ENCODE assay signal across 15 cellular contexts in the genomic region with DNA sequence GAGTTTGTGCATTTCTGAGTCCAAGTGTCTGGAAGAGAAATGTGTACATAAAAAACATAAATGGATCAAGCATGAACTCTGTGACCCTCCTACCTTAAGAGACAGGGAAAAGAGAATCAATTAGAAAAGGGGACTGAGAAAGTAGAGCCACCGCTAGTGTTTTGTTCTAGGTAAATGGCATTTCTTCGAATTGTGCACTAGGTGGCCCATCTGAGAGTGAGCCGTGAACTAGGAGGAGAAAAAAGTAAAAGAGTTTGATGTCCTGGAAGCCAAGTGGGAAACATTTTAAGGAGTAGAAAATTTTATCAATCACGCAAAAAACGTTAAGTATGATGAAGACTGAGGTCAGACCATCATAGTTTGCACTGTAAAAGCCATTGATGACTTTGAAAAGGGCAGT. TPM values are rescaled to one million over a fixed set of nuclear protein-coding genes. Genes with fewer than 3 reads are reported as not detected.
DNase-seq lines count a peak whose midpoint lies in the region; ATAC-seq and TF ChIP-seq lines count a peak whose summit lies in the region.
"Had no signal": no experiment of that assay in that cellular context is flagged by ENCODE, and none has a peak within 500 bp of the region (broad histone marks: within the 10 kb centered on the region; RNA-seq: fewer than 3 reads in every experiment).

No MANE protein-coding gene starts in this region.

- H3K23ac ChIP-seq in mesendoderm (ENCODE audit: low read length): no peak overlapping the region

- WGBS in mesendoderm (ENCODE audit: extremely low coverage, insufficient coverage, low lambda C conversion rate): no CpG with 5 or more reads among the region's 5 CpGs

- H3K9me3 ChIP-seq in Caco-2: no peaks in the 10 kb centered on the region
- H3K9me3 ChIP-seq: ascending aorta, neutrophil had no signal

- no peak overlapping the region for H4K8ac ChIP-seq in mesendoderm (ENCODE audit: low read depth, low read length)

- no peak overlapping the region for H3K27ac ChIP-seq in mesendoderm (ENCODE audit: low read depth, low read length)
- H3K27ac ChIP-seq: ascending aorta, neutrophil had no signal

- CTCF ChIA-PET in Caco-2 (lab: Charles Lee): interaction anchor here (1.3 kb wide), 1 partner anchor 221 kb away, joined by 7 read pairs; no protein-coding TSS in a partner anchor

- H2BK120ac ChIP-seq in mesendoderm (ENCODE audit: low read depth, low read length): no peak overlapping the region

- H3K56ac ChIP-seq in mesendoderm (ENCODE audit: low read length): no peak overlapping the region

- H3K9ac ChIP-seq in mesendoderm (ENCODE audit: low read length): no peak overlapping the region

- no peak overlapping the region for H3K18ac ChIP-seq in mesendoderm (ENCODE audit: low read length)

- no peak overlapping the region for H2BK5ac ChIP-seq in mesendoderm (ENCODE audit: low read length)

- no peaks in the 10 kb centered on the region for H3K4me1 Mint-ChIP-seq in Caco-2 (ENCODE audit: low read depth, unreplicated experiment)

- no peak overlapping the region for H3K4ac ChIP-seq in mesendoderm (ENCODE audit: low read depth, low read length)

- H3K4me3 Mint-ChIP-seq in Caco-2 (ENCODE audit: unreplicated experiment): no peak overlapping the region
- H3K4me3 Mint-ChIP-seq: activated CD8-positive, alpha-beta T cell treated with anti-CD3 and anti-CD28 coated beads, Interleukin-2, amount 10 ng/mL, durations not matched to agents 7 days and 5 days had no signal

- H4K5ac ChIP-seq in mesendoderm (ENCODE audit: low read length): no peak overlapping the region

- H2BK15ac ChIP-seq in mesendoderm (replicated peaks; ENCODE audit: low read depth): no peak overlapping the region

- POLR2A ChIA-PET in Caco-2 (lab: Charles Lee): no interaction called here

- peaks cover 3% of the 10 kb centered on the region for H3K36me3 Mint-ChIP-seq in Caco-2 (ENCODE audit: insufficient read depth, unreplicated experiment)

- H2AK5ac ChIP-seq in mesendoderm (ENCODE audit: low read length): no peak overlapping the region

- no peaks in the 10 kb centered on the region for H3K79me2 ChIP-seq in mesendoderm (ENCODE audit: control insufficient read depth, insufficient read depth, low read length)

- ATAC-seq in GM21737 (IDR thresholded peaks at IDR 0.05; ENCODE audit: unreplicated experiment): no peak
- ATAC-seq: activated CD8-positive, alpha-beta T cell treated with anti-CD3 and anti-CD28 coated beads, Interleukin-2, amount 10 ng/mL, durations not matched to agents 7 days and 5 days had no signal

- H3K27me3 Mint-ChIP-seq in Caco-2 (ENCODE audit: insufficient read depth, unreplicated experiment): no peaks in the 10 kb centered on the region

- H3K36me3 ChIP-seq in Caco-2 (ENCODE audit: control insufficient read depth, insufficient read depth, low read length) (no peaks in the 10 kb centered on the region), mesendoderm (ENCODE audit: control insufficient read depth, insufficient read depth, low read length) (no peaks in the 10 kb centered on the region)
- H3K36me3 ChIP-seq: ascending aorta, neutrophil had no signal

- BruUV-seq in Caco-2 (replicated peaks; lab: Mats Ljungman, UMichigan): no TSS peak

- TF ChIP-seq CTCF in Caco-2 (IDR thresholded peaks at IDR 0.05; ENCODE audit: insufficient read depth in 1 of 2, low read depth in 1 of 2, low read length in 1 of 2, severe bottlenecking in 1 of 2, unreplicated experiment in 1 of 2): peak; percentile 27 to 36

- no peak for DNase-seq in Caco-2
- peak; percentile 15 for DNase-seq in NAMALWA (ENCODE audit: low spot score)
- peak; percentile 15 to 29 for DNase-seq in dermis microvascular lymphatic vessel endothelial cell (ENCODE audit: low read depth in 2 of 2)
- peak; percentile 53 for DNase-seq in mesendoderm
- DNase-seq in A172 (ENCODE audit: low spot score): no peak
- DNase-seq in AML-193 (lab: John Stamatoyannopoulos, UW): no peak
- DNase-seq in stimulated activated CD4-positive, alpha-beta T cell treated with anti-CD3 and anti-CD28 coated beads, Interleukin-2, amount 100 ng/mL, for 24 hours: no peak
- DNase-seq: activated CD8-positive, alpha-beta T cell treated with anti-CD3 and anti-CD28 coated beads, Interleukin-2, amount 10 ng/mL, durations not matched to agents 7 days and 5 days; COR-L47; hippocampal formation; NCI-H1105 treated with DMSO at 0.1 percent for 48 hours; stimulated activated CD4-positive, alpha-beta T cell treated with anti-CD3 and anti-CD28 coated beads, Interleukin-4, amount 100 ng/mL, for 4 hours had no signal

- H3K79me1 ChIP-seq in mesendoderm (ENCODE audit: low read length): no peaks in the 10 kb centered on the region

- H3K4me2 ChIP-seq in mesendoderm (ENCODE audit: low read length): no peak overlapping the region

- H3K4me3 ChIP-seq in Caco-2 (ENCODE audit: low read depth, low read length) (no peak overlapping the region), mesendoderm (ENCODE audit: low read length) (no peak overlapping the region)
- H3K4me3 ChIP-seq: ascending aorta had no signal

- H3K27ac Mint-ChIP-seq in Caco-2 (ENCODE audit: unreplicated experiment): no peak overlapping the region

- H3K4me1 ChIP-seq in Caco-2 (no peaks in the 10 kb centered on the region), mesendoderm (ENCODE audit: control insufficient read depth, low read depth, low read length) (no peaks in the 10 kb centered on the region)
- H3K4me1 ChIP-seq: ascending aorta had no signal

- intact Hi-C loops in Caco-2 (cut with micrococcal nuclease; ENCODE audit: unreplicated experiment): loop anchor here (1.0 to 5.0 kb wide), 3 partner anchors 63 to 614 kb away; partner anchors contain the start of gene NPY1R

- H3K27me3 ChIP-seq in Caco-2 (replicated peaks; ENCODE audit: control insufficient read depth, insufficient read depth, low read length) (no peaks in the 10 kb centered on the region), mesendoderm (ENCODE audit: insufficient read depth, low read length, poor library complexity) (no peaks in the 10 kb centered on the region)
- H3K27me3 ChIP-seq: ascending aorta, neutrophil had no signal

- H3K9me3 Mint-ChIP-seq in Caco-2 (ENCODE audit: unreplicated experiment): no peaks in the 10 kb centered on the region

RNA-seq across cellular contexts. Expression of gene NAF1, which starts 55.1 kb away (rescaled TPM):
- total RNA-seq in Caco-2 (2022): 22.4 and 24.1 TPM in 2 replicates
- 5.8 and 7.3 TPM in 2 replicates for total RNA-seq in dermis microvascular lymphatic vessel endothelial cell
- 32.9 TPM for polyA plus RNA-seq in mesendoderm (2013, experiment 1 of 2)
- 35.1 TPM for polyA plus RNA-seq in mesendoderm (2013, experiment 2 of 2)
- 10.1 and 11.1 TPM in 2 replicates for total RNA-seq in A172 (2014; rRNA removed; shearing (Covaris generic))

Comparison
In these comparisons a context has a peak if more than half of its experiments do, and no peak if none do; other contexts are left out.
1. DNase-seq: peak in NAMALWA (single experiment), dermis microvascular lymphatic vessel endothelial cell (2 of 2) and mesendoderm (single experiment); none in Caco-2 (0 of 2), A172 (single experiment), AML-193 (0 of 2) and stimulated activated CD4-positive, alpha-beta T cell treated with anti-CD3 and anti-CD28 coated beads, Interleukin-2, amount 100 ng/mL, for 24 hours (0 of 2).